In genomic region chr3:63625161-63625560, GRCh38 we compare ENCODE assay signal across 9 cellular contexts. TPM values are rescaled to one million over a fixed set of nuclear protein-coding genes. Genes with fewer than 3 reads are reported as not detected.
DNase-seq lines count a peak whose midpoint lies in the region; ATAC-seq and TF ChIP-seq lines count a peak whose summit lies in the region.
"Had no signal": no experiment of that assay in that cellular context is flagged by ENCODE, and none has a peak within 500 bp of the region (broad histone marks: within the 10 kb centered on the region; RNA-seq: fewer than 3 reads in every experiment).

No MANE protein-coding gene starts in this region.

- no peaks in the 10 kb centered on the region for H3K4me1 Mint-ChIP-seq in activated CD8-positive, alpha-beta T cell treated with anti-CD3 and anti-CD28 coated beads for 36 hours (ENCODE audit: low read depth)
- H3K4me1 Mint-ChIP-seq: activated naive CD8-positive, alpha-beta T cell treated with anti-CD3 and anti-CD28 coated beads for 36 hours had no signal

- H3K27me3 Mint-ChIP-seq in activated CD8-positive, alpha-beta T cell treated with anti-CD3 and anti-CD28 coated beads for 36 hours: no peaks in the 10 kb centered on the region

- DNase-seq in GM04503 (ENCODE audit: low read depth) (peak; percentile 87), NCI-H226 (peak; percentile 75), dedifferentiated amniotic fluid mesenchymal stem cell (ENCODE audit: extremely low spot score) (peak; percentile 93), renal cortical epithelial cell (ENCODE audit: low read depth) (peak; percentile 33), GM20000 (ENCODE audit: low spot score) (no peak), occipital lobe (lab: John Stamatoyannopoulos, UW) (no peak)
- no peak for DNase-seq in activated CD8-positive, alpha-beta T cell treated with anti-CD3 and anti-CD28 coated beads for 36 hours
- DNase-seq: activated naive CD8-positive, alpha-beta T cell treated with anti-CD3 and anti-CD28 coated beads for 36 hours; stimulated activated naive CD8-positive, alpha-beta T cell treated with anti-CD3 and anti-CD28 coated beads, Interleukin-15, Interleukin-2, amounts not matched to agents 100 U/mL and 50 U/mL, for 24 hours had no signal

- H3K9me3 Mint-ChIP-seq in activated CD8-positive, alpha-beta T cell treated with anti-CD3 and anti-CD28 coated beads for 36 hours: no peaks in the 10 kb centered on the region
- H3K9me3 Mint-ChIP-seq: activated naive CD8-positive, alpha-beta T cell treated with anti-CD3 and anti-CD28 coated beads for 36 hours had no signal

- ATAC-seq in activated CD8-positive, alpha-beta T cell treated with anti-CD3 and anti-CD28 coated beads for 36 hours: no peak
- ATAC-seq: stimulated activated naive CD8-positive, alpha-beta T cell treated with anti-CD3 and anti-CD28 coated beads, Interleukin-15, Interleukin-2, amounts not matched to agents 100 U/mL and 50 U/mL, for 24 hours had no signal

- CTCF ChIA-PET in activated CD8-positive, alpha-beta T cell treated with anti-CD3 and anti-CD28 coated beads for 36 hours (lab: Charles Lee): no interaction called here

- H3K36me3 Mint-ChIP-seq in activated CD8-positive, alpha-beta T cell treated with anti-CD3 and anti-CD28 coated beads for 36 hours (ENCODE audit: low read depth): no peaks in the 10 kb centered on the region
- H3K36me3 Mint-ChIP-seq: activated naive CD8-positive, alpha-beta T cell treated with anti-CD3 and anti-CD28 coated beads for 36 hours had no signal

- no peak overlapping the region for H3K27ac Mint-ChIP-seq in activated CD8-positive, alpha-beta T cell treated with anti-CD3 and anti-CD28 coated beads for 36 hours
- H3K27ac Mint-ChIP-seq: activated naive CD8-positive, alpha-beta T cell treated with anti-CD3 and anti-CD28 coated beads for 36 hours had no signal

- intact Hi-C loops in activated CD8-positive, alpha-beta T cell treated with anti-CD3 and anti-CD28 coated beads for 36 hours (cut with micrococcal nuclease): no loop called here

- no peak for TF ChIP-seq CTCF in GM20000 (IDR thresholded peaks at IDR 0.05; ENCODE audit: extremely low read depth, missing control alignments)
- no peak for TF ChIP-seq CTCF in activated CD8-positive, alpha-beta T cell treated with anti-CD3 and anti-CD28 coated beads for 36 hours (IDR thresholded peaks at IDR 0.05)

- no peak overlapping the region for H3K4me3 Mint-ChIP-seq in activated CD8-positive, alpha-beta T cell treated with anti-CD3 and anti-CD28 coated beads for 36 hours
- H3K4me3 Mint-ChIP-seq: activated naive CD8-positive, alpha-beta T cell treated with anti-CD3 and anti-CD28 coated beads for 36 hours had no signal

- POLR2A ChIA-PET in activated CD8-positive, alpha-beta T cell treated with anti-CD3 and anti-CD28 coated beads for 36 hours (lab: Charles Lee): no interaction called here

RNA-seq across cellular contexts. Expression of gene SNTN, which starts 27.3 kb away (rescaled TPM):
- total RNA-seq in renal cortical epithelial cell: not detected in 2 replicates
- total RNA-seq in activated CD8-positive, alpha-beta T cell treated with anti-CD3 and anti-CD28 coated beads for 36 hours: not detected
- not detected for total RNA-seq in occipital lobe
- total RNA-seq: activated naive CD8-positive, alpha-beta T cell treated with anti-CD3 and anti-CD28 coated beads for 36 hours had no signal

Comparison
In these comparisons a context has a peak if more than half of its experiments do, and no peak if none do; other contexts are left out.
1. DNase-seq: peak in GM04503 (single experiment), NCI-H226 (single experiment), dedifferentiated amniotic fluid mesenchymal stem cell (single experiment) and renal cortical epithelial cell (single experiment); none in GM20000 (single experiment), activated CD8-positive, alpha-beta T cell treated with anti-CD3 and anti-CD28 coated beads for 36 hours (single experiment) and occipital lobe (single experiment).